8 cellular contexts compared by ENCODE assay signal in the genomic region with DNA sequence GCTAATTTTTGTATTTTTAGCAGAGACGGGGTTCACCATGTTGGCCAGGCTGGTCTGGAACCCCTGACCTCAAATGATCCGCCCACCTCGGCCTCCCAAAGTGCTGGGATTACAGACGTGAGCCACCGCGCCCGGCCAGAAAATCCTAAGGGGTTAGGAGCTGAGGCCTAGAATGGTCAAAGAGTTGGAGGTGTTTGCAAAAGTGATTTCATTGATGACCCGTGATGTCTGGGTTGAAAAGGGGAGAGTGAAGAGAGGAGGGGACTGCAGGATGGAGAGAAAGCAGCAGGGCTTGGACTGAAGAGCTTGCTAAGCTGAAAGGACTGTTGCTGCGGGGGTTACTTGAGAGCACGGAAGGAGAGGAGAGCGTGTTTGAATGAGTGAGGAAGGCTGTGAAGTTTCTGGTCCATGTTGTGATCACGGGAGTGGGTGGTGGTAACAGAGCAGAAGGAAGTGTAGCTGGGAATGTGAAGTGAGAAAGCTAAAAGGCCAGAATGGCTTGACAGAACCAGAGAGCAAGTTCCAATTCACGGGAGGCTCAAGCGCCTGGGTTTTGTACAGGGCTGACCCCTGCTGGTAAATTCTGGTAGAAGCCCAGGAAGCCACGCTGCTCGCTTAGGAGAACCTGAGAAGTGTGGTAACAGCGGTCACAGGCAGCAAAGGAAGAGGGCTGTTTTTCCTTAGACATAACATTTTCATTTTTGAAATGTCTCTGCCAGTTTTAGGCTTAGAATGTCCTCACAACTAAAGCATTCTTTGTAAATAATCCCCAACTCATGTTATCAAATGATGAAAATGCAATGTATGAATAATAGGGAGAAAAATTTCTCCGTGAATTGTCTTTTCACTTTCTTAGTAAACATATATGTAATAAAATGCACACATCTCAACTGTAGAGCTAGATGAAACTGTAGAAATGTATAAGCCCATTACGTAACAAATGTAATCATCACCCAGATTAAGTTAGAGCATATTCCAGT. TPM values are rescaled to one million over a fixed set of nuclear protein-coding genes. Genes with fewer than 3 reads are reported as not detected.
DNase-seq lines count a peak whose midpoint lies in the region; ATAC-seq, FAIRE-seq and TF ChIP-seq lines count a peak whose summit lies in the region.

No MANE protein-coding gene starts in this region.

- DNase-seq in D721Med (ENCODE audit: insufficient read length, low spot score) (peak; percentile 61), MV-4-11 (lab: John Stamatoyannopoulos, UW) (peak; percentile 80), T-helper 17 cell (peak; percentile 23 to 55 (median 26)), amniotic stem cell (lab: John Stamatoyannopoulos, UW) (peak; percentile 10), left cardiac atrium (peak; percentile 74), pulmonary artery endothelial cell (ENCODE audit: low read depth, low spot score) (peak; percentile 32)
- no peak for DNase-seq in NK-92 treated with Interleukin-12 subunit alpha and Interleukin-12 subunit beta, amount 100 ng/mL, for 24 hours (lab: John Stamatoyannopoulos, UW)

- no peaks in the 10 kb centered on the region for H3K9me3 ChIP-seq in T-helper 17 cell (ENCODE audit: control insufficient read depth, low read length, poor library complexity, severe bottlenecking)

- H3K27ac Mint-ChIP-seq in T-helper 17 cell: peak overlapping the region; percentile 32

- H3K4me1 Mint-ChIP-seq in T-helper 17 cell: peaks cover 5% of the 10 kb centered on the region

- no peak for FAIRE-seq in D721Med (lab: Jason Lieb, UNC)

- H3K4me3 Mint-ChIP-seq in T-helper 17 cell: no peak overlapping the region

- peak; percentile 64 for TF ChIP-seq CTCF in D721Med (IDR thresholded peaks at IDR 0.05; ENCODE audit: insufficient read depth, missing control alignments)

- H3K27me3 Mint-ChIP-seq in T-helper 17 cell: peaks cover 39% of the 10 kb centered on the region

- H3K36me3 Mint-ChIP-seq in T-helper 17 cell (ENCODE audit: low read depth): peaks cover 4% of the 10 kb centered on the region

- ATAC-seq in GM21723 (IDR thresholded peaks at IDR 0.05; ENCODE audit: unreplicated experiment): peak; percentile 75
- peak; percentile 93 for ATAC-seq in T-helper 17 cell
- peak; percentile 97 for ATAC-seq in left cardiac atrium

- intact Hi-C loops in left cardiac atrium (cut with DNase I): loop anchor here (2.0 to 10.0 kb wide), 4 partner anchors 120 to 272 kb away; no protein-coding TSS in a partner anchor

RNA-seq across cellular contexts. Expression of a gene that starts 40.5 kb away (rescaled TPM):
- total RNA-seq in T-helper 17 cell (100 to 1,000 TPM; 220 to 243 TPM), left cardiac atrium (100 to 1,000 TPM; 130 to 145 TPM), pulmonary artery endothelial cell (174 and 179 TPM in 2 replicates)

RNA-seq across cellular contexts. Expression of a gene that starts 57.3 kb away (rescaled TPM):
- total RNA-seq in T-helper 17 cell (10 to 100 TPM; 65.2 to 78.1 TPM), left cardiac atrium (100 to 1,000 TPM; 118 to 163 TPM), pulmonary artery endothelial cell (114 and 122 TPM in 2 replicates)
